In the genomic region with DNA sequence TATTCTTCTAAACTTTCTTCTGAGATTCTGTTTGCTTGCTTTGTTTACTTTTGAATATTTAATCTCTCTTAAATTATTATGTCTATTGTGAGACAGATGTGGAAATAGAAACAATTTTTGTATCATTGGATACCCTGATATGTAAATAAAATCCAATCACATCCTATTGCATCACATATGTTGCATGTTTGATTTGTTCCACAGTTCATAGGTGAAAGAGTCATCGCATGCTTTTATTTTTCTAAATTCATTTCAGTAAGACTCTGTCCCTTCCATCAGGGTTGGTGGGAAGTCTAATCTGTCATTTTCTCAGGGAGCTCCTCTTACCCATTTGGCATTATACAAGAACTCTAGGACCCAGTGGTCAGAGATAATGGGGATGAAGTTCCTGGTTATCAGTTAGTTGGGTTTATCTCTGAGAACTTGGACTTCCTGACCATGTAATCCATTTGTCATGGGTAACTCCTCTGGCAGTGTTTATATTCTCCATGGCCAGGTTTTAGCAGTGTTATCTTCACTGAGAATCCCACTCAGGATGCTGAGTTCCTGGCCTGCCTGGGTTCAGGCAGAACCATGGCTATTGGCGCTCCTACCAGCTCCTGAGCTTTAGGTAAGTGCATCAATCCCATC, we compare ENCODE assay signal across 21 cellular contexts.
"Had no signal": no experiment of that assay in that cellular context is flagged by ENCODE, and none has a peak within 500 bp of the region (broad histone marks: within the 10 kb centered on the region; RNA-seq: fewer than 3 reads in every experiment).

No MANE protein-coding gene starts in this region.

- DNase-seq: activated CD4-positive, alpha-beta T cell treated with anti-CD3 and anti-CD28 coated beads for 4 hours; activated CD4-positive, alpha-beta T cell treated with anti-CD3 and anti-CD28 coated beads, Interleukin-2, amount 50 U/mL, for 48 hours; activated CD4-positive, CD25-positive, alpha-beta regulatory T cell; activated CD8-positive, alpha-beta memory T cell treated with anti-CD3 and anti-CD28 coated beads, Interleukin-2, amount 50 U/mL, for 48 hours; activated effector memory CD4-positive, alpha-beta T cell treated with Interleukin-2 at 50 U/mL for 16 hours; activated naive CD4-positive, alpha-beta T cell treated with anti-CD3 and anti-CD28 coated beads, Interleukin-2, amount 10 ng/mL, durations not matched to agents 7 days and 5 days; activated T-cell treated with anti-CD3 and anti-CD28 coated beads, Interleukin-2, amount 50 U/mL, for 48 hours; aorta; caudate nucleus; dermis blood vessel endothelial cell; effector CD8-positive, alpha-beta T cell; gastrocnemius medialis; hypothalamus; left ventricle myocardium inferior; midbrain; natural killer cell; retina; stimulated activated CD4-positive, alpha-beta T cell treated with anti-CD3 and anti-CD28 coated beads, Interleukin-4, amount 100 ng/mL, for 4 hours; substantia nigra; T-helper 1 cell; tibial artery had no signal

- H3K36me3 ChIP-seq: gastrocnemius medialis, left ventricle myocardium inferior, tibial artery had no signal

- H3K4me1 ChIP-seq: tibial artery had no signal

- ATAC-seq: gastrocnemius medialis, natural killer cell had no signal

- H3K27ac ChIP-seq: tibial artery had no signal

- H3K9me3 ChIP-seq: gastrocnemius medialis, left ventricle myocardium inferior, tibial artery had no signal

- H3K4me3 ChIP-seq: gastrocnemius medialis, left ventricle myocardium inferior, tibial artery had no signal

- H3K27me3 ChIP-seq: gastrocnemius medialis, tibial artery had no signal
